In the genomic region with DNA sequence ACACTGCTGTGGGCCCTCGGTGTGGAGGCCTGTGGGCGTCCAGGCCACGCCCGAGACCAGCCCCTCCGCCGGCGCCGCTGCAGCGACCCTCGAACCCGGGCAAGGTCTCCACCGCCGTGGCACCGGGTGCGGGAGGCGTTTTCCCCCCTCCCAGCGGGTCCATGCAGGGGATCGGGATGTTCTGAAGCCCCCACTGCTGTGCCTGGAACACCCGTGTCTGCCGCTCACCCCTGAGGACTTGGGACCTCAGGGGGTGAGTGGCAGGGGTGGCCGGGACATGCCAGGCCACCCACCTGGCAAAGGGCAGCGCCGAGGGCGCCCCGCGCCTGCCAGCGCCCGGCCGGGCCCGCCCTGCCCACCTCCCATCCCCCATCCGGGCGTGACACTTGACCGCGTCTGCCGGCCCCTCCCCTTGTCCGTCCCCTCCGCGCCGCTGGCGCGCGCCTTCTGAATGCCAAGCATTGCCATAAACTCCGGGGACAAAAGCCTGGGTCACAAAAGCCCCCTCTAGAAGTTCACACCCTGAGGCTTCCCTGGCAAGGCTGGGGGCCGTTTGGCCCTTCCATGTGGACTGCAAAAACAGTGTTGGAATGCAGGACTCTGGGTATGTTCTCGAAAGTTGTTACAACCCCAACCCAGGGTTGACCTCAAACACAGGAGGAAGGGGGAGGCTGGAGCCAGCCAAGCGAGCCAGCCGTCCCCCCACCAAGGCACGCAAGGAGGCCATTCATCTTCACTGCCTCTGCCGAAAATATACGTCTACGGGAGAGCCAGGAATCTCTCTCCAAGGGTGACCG, we compare ENCODE assay signal across 8 cellular contexts. TPM values are rescaled to one million over a fixed set of nuclear protein-coding genes. Genes with fewer than 3 reads are reported as not detected.
DNase-seq lines count a peak whose midpoint lies in the region; ATAC-seq, FAIRE-seq and TF ChIP-seq lines count a peak whose summit lies in the region.

No MANE protein-coding gene starts in this region.

- H3K27ac ChIP-seq in brain microvascular endothelial cell, result peak overlapping the region; percentile 84
- H3K27ac ChIP-seq in smooth muscle cell (ENCODE audit: low read depth), result peak overlapping the region; percentile 75

- H3K9ac ChIP-seq in smooth muscle cell (ENCODE audit: low read depth), result peak overlapping the region; percentile 85

- peaks cover 21% of the 10 kb centered on the region for H3K4me1 ChIP-seq in smooth muscle cell (ENCODE audit: low read depth)

- peaks cover 40% of the 10 kb centered on the region for H4K20me1 ChIP-seq in smooth muscle cell (ENCODE audit: low read depth)

- FAIRE-seq in RCC 7860 (lab: Jason Lieb, UNC), result no peak

- in situ Hi-C loops in brain microvascular endothelial cell (cut with HindIII; ENCODE audit: low pct_ligation_motif_present, low sequenced_read_pairs), result no loop called here

- no peaks in the 10 kb centered on the region for H3K27me3 ChIP-seq in brain microvascular endothelial cell (replicated peaks)
- H3K27me3 ChIP-seq in smooth muscle cell (ENCODE audit: low read depth), result no peaks in the 10 kb centered on the region

- peak overlapping the region; percentile 90 for H3K4me2 ChIP-seq in smooth muscle cell

- no peak for TF ChIP-seq CTCF in brain microvascular endothelial cell (IDR thresholded peaks at IDR 0.05; ENCODE audit: low read depth, low read length, missing control alignments)
- TF ChIP-seq CTCF in smooth muscle cell (IDR thresholded peaks at IDR 0.05; ENCODE audit: borderline replicate concordance, insufficient read depth, poor library complexity, severe bottlenecking), result no peak

- no peaks in the 10 kb centered on the region for H3K36me3 ChIP-seq in brain microvascular endothelial cell (replicated peaks)
- H3K36me3 ChIP-seq in smooth muscle cell (ENCODE audit: low read depth), result no peaks in the 10 kb centered on the region

- no peaks in the 10 kb centered on the region for H3K9me3 ChIP-seq in smooth muscle cell (replicated peaks; ENCODE audit: low read depth)

- H2AFZ ChIP-seq in smooth muscle cell (ENCODE audit: low read depth), result no peak overlapping the region

- ATAC-seq in HG02798 (IDR thresholded peaks at IDR 0.05; ENCODE audit: poor library complexity, unreplicated experiment), result peak; percentile 39

- H3K79me2 ChIP-seq in smooth muscle cell (ENCODE audit: low read depth), result peaks cover 41% of the 10 kb centered on the region

- peak; percentile 26 for DNase-seq in NCI-H1105 treated with DMSO at 0.1 percent for 48 hours (lab: John Stamatoyannopoulos, UW)
- no peak for DNase-seq in NCI-H1105 (lab: John Stamatoyannopoulos, UW)
- DNase-seq in RCC 7860 (ENCODE audit: low spot score), result peak; percentile 32
- DNase-seq in brain microvascular endothelial cell, result no peak
- peak; percentile 75 for DNase-seq in islet precursor cell
- no peak for DNase-seq in smooth muscle cell (lab: John Stamatoyannopoulos, UW; ENCODE audit: unreplicated experiment)
- DNase-seq in NCI-H1694 treated with DMSO at 0.1 percent for 48 hours (lab: John Stamatoyannopoulos, UW), result no peak

- 43% methylated on average over 47 of the region's 52 CpGs for WGBS in smooth muscle cell (ENCODE audit: low lambda C conversion rate)

- H3F3A ChIP-seq in smooth muscle cell (ENCODE audit: low read depth), result peaks cover 15% of the 10 kb centered on the region

- H3K4me3 ChIP-seq in brain microvascular endothelial cell (ENCODE audit: low read depth, low read length) (peak overlapping the region; percentile 62), smooth muscle cell (peak overlapping the region; percentile 61)

RNA-seq across cellular contexts. Expression of a gene that starts 0.8 kb away (rescaled TPM):
- 9.8 and 12.3 TPM in 2 replicates for total RNA-seq in smooth muscle cell
- polyA plus RNA-seq in smooth muscle cell, result 1.6 and 4.6 TPM in 2 replicates

Comparison
In these comparisons a context has a peak if more than half of its experiments do, and no peak if none do; other contexts are left out.
1. DNase-seq: peak in NCI-H1105 treated with DMSO at 0.1 percent for 48 hours (single experiment), RCC 7860 (single experiment) and islet precursor cell (single experiment); none in NCI-H1105 (single experiment), brain microvascular endothelial cell (single experiment), smooth muscle cell (single experiment) and NCI-H1694 treated with DMSO at 0.1 percent for 48 hours (single experiment).